15 cellular contexts compared by ENCODE assay signal in the genomic region with DNA sequence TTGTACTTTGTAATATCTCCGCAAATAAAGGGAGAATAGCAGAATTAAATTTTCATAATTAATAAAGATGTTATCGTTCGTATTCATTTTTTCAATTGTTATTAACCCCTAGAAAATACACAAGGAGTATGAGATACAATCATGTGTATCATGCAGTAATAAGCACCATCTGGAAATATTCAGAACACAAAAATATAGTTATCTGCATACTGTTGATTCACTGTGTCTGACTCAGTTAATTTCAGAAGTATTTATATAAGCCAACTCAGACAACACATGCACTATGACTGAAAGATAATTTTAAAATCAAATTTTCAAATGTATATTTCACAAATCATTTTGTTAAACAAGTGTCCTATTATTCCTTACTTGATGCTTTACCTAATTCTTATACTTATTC.
DNase-seq lines count a peak whose midpoint lies in the region; FAIRE-seq and TF ChIP-seq lines count a peak whose summit lies in the region.
"Had no signal": no experiment of that assay in that cellular context is flagged by ENCODE, and none has a peak within 500 bp of the region (broad histone marks: within the 10 kb centered on the region; RNA-seq: fewer than 3 reads in every experiment).

No MANE protein-coding gene starts in this region.

- 69 to 85% (median 75%) methylated on average over 3 of the region's 3 CpGs for WGBS in adrenal gland, 4 donors

- H3K9me3 ChIP-seq in adipocyte (ENCODE audit: control insufficient read depth, low read length) (no peaks in the 10 kb centered on the region), adrenal gland (replicated peaks in 1 of 3) (no peaks in the 10 kb centered on the region)
- H3K9me3 ChIP-seq: BLaER1 had no signal

- no peak overlapping the region for H3K9ac ChIP-seq in adipocyte (ENCODE audit: low read length)
- H3K9ac ChIP-seq: BLaER1 had no signal

- intact Hi-C loops in adrenal gland (cut with DNase I) = no loop called here

- H3K36me3 ChIP-seq in adipocyte (ENCODE audit: control insufficient read depth, insufficient read depth, low read length, severe bottlenecking) (no peaks in the 10 kb centered on the region), adrenal gland (replicated peaks in 1 of 2) (no peaks in the 10 kb centered on the region)
- H3K36me3 ChIP-seq: BLaER1 had no signal

- peak; percentile 35 for FAIRE-seq in D721Med (lab: Jason Lieb, UNC)
- FAIRE-seq: GM12891, H1 had no signal

- H3K27me3 ChIP-seq in adipocyte (replicated peaks; ENCODE audit: control insufficient read depth, insufficient read depth, low read length) (no peaks in the 10 kb centered on the region), adrenal gland (no peaks in the 10 kb centered on the region)
- H3K27me3 ChIP-seq: BLaER1 had no signal

- TF ChIP-seq POLR2A in adrenal gland (IDR thresholded peaks at IDR 0.05) = no peak

- TF ChIP-seq CTCF in D721Med (IDR thresholded peaks at IDR 0.05; ENCODE audit: insufficient read depth, missing control alignments) (no peak), fibroblast of mammary gland (conservative IDR thresholded peaks at IDR 0.05; ENCODE audit: control insufficient read depth, insufficient read depth, low read depth, low read length) (no peak), adrenal gland (IDR thresholded peaks at IDR 0.05) (no peak)

- no peak overlapping the region for H3K4me3 ChIP-seq in adipocyte (ENCODE audit: low read length)
- H3K4me3 ChIP-seq in fibroblast of mammary gland (ENCODE audit: control insufficient read depth, low read depth, low read length) = no peak overlapping the region
- no peak overlapping the region for H3K4me3 ChIP-seq in adrenal gland
- H3K4me3 ChIP-seq: BLaER1 had no signal

- H3K4me1 ChIP-seq in adipocyte (ENCODE audit: control insufficient read depth, insufficient read depth, low read length) (no peaks in the 10 kb centered on the region), adrenal gland (replicated peaks in 1 of 2) (no peaks in the 10 kb centered on the region)
- H3K4me1 ChIP-seq: BLaER1 had no signal

- no peak for DNase-seq in D721Med (ENCODE audit: insufficient read length, low spot score)
- peak; percentile 18 for DNase-seq in adipocyte (ENCODE audit: low read depth)
- DNase-seq in fibroblast of mammary gland (ENCODE audit: low read depth) = peak; percentile 47
- no peak for DNase-seq in adrenal gland
- no peak for DNase-seq in AG20443 (ENCODE audit: low spot score)
- no peak for DNase-seq in superior temporal gyrus (ENCODE audit: extremely low spot score)
- DNase-seq in UCSD-AML1 (lab: John Stamatoyannopoulos, UW; ENCODE audit: unreplicated experiment) = no peak
- DNase-seq: AML-193; CD4-positive, CD25-positive, alpha-beta regulatory T cell; DMS 273 treated with DMSO at 0.1 percent for 48 hours; HCEC 1CT; HFFc6 had no signal

- H3K27ac ChIP-seq in adrenal gland = no peak overlapping the region
- H3K27ac ChIP-seq: BLaER1 had no signal

Comparison
In these comparisons a context has a peak if more than half of its experiments do, and no peak if none do; other contexts are left out.
1. DNase-seq: peak in adipocyte (single experiment) and fibroblast of mammary gland (single experiment); none in D721Med (single experiment), adrenal gland (0 of 7), AG20443 (single experiment), superior temporal gyrus (single experiment) and UCSD-AML1 (single experiment).